In genomic region chr3:123766195-123767019, GRCh38 we compare ENCODE assay signal across 21 cellular contexts.
DNase-seq lines count a peak whose midpoint lies in the region; ATAC-seq, FAIRE-seq and TF ChIP-seq lines count a peak whose summit lies in the region.
"Had no signal": no experiment of that assay in that cellular context is flagged by ENCODE, and none has a peak within 500 bp of the region (broad histone marks: within the 10 kb centered on the region; RNA-seq: fewer than 3 reads in every experiment).

No MANE protein-coding gene starts in this region.

- no peak overlapping the region for H3K9ac ChIP-seq in mesenchymal stem cell (ENCODE audit: low read length)

- H2AFZ ChIP-seq in mesenchymal stem cell (ENCODE audit: low read depth, low read length), result no peak overlapping the region
- H2AFZ ChIP-seq: PC-9 had no signal

- no peak overlapping the region for H3K27ac ChIP-seq in right atrium auricular region
- peak overlapping the region; percentile 3 for H3K27ac ChIP-seq in ectodermal cell (ENCODE audit: insufficient read depth, low read depth, low read length, poor library complexity, severe bottlenecking)
- H3K27ac ChIP-seq in mesenchymal stem cell (ENCODE audit: low read length, poor library complexity, severe bottlenecking), result peak overlapping the region; percentile 17
- H3K27ac ChIP-seq: body of pancreas, PC-9, tibial nerve had no signal

- H3K18ac ChIP-seq in mesenchymal stem cell (ENCODE audit: low read depth in 1 of 2, low read length in 2 of 2), result peak overlapping the region in 1 of 2 experiments; percentile 13

- no peak overlapping the region for H2BK120ac ChIP-seq in mesenchymal stem cell (ENCODE audit: low read depth, low read length)

- no peak overlapping the region for H3K23ac ChIP-seq in mesenchymal stem cell (ENCODE audit: low read length in 2 of 2)

- WGBS in ectodermal cell, 2 experiments, result 90 to 92% methylated on average over 12 to 13 of the region's 13 CpGs
- 87% methylated on average over 12 of the region's 13 CpGs for WGBS in mesenchymal stem cell

- no peak overlapping the region for H2BK5ac ChIP-seq in mesenchymal stem cell (ENCODE audit: low read depth, low read length, poor library complexity, severe bottlenecking)

- TF ChIP-seq CTCF in right atrium auricular region (IDR thresholded peaks at IDR 0.05), result no peak

- peak; percentile 53 for FAIRE-seq in urothelium cell line (lab: Jason Lieb, UNC)
- FAIRE-seq: HTR-8/SVneo had no signal

- no peaks in the 10 kb centered on the region for H3K36me3 Mint-ChIP-seq in activated CD4-positive, alpha-beta T cell treated with anti-CD3 and anti-CD28 coated beads, Interleukin-2, amount 10 ng/mL, durations not matched to agents 24 days and 14 days (ENCODE audit: low read depth)
- H3K36me3 Mint-ChIP-seq: natural killer cell treated with Interleukin-12 subunit alpha and Interleukin-12 subunit beta and Interleukin-15 and Interleukin-18, amount 100 ng/mL, for 72 hours had no signal

- H3K27me3 ChIP-seq in right atrium auricular region, result no peaks in the 10 kb centered on the region
- no peaks in the 10 kb centered on the region for H3K27me3 ChIP-seq in ectodermal cell (ENCODE audit: control insufficient read depth, insufficient read depth, low read length, poor library complexity, severe bottlenecking)
- H3K27me3 ChIP-seq in mesenchymal stem cell (ENCODE audit: control insufficient read depth in 1 of 2, insufficient read depth in 1 of 2, low read length in 2 of 2), result no peaks in the 10 kb centered on the region
- H3K27me3 ChIP-seq: body of pancreas, tibial nerve had no signal

- peak overlapping the region; percentile 80 for H4K91ac ChIP-seq in mesenchymal stem cell (ENCODE audit: low read length)

- H3K4me3 Mint-ChIP-seq in activated CD4-positive, alpha-beta T cell treated with anti-CD3 and anti-CD28 coated beads, Interleukin-2, amount 10 ng/mL, durations not matched to agents 24 days and 14 days, result no peak overlapping the region
- H3K4me3 Mint-ChIP-seq: activated B cell treated with CpG ODN at 0.5 μM for 24 hours; CD4-positive, alpha-beta T cell; natural killer cell treated with Interleukin-12 subunit alpha and Interleukin-12 subunit beta and Interleukin-15 and Interleukin-18, amount 100 ng/mL, for 72 hours had no signal

- peaks cover 2% of the 10 kb centered on the region for H3K4me1 Mint-ChIP-seq in activated CD4-positive, alpha-beta T cell treated with anti-CD3 and anti-CD28 coated beads, Interleukin-2, amount 10 ng/mL, durations not matched to agents 24 days and 14 days
- H3K4me1 Mint-ChIP-seq: activated B cell treated with CpG ODN at 0.5 μM for 24 hours had no signal

- H2BK12ac ChIP-seq in mesenchymal stem cell (ENCODE audit: low read length in 2 of 2), result peak overlapping the region in 1 of 2 experiments; percentile 19

- H3K9me3 Mint-ChIP-seq in activated CD4-positive, alpha-beta T cell treated with anti-CD3 and anti-CD28 coated beads, Interleukin-2, amount 10 ng/mL, durations not matched to agents 24 days and 14 days, result no peaks in the 10 kb centered on the region
- H3K9me3 Mint-ChIP-seq: activated B cell treated with CpG ODN at 0.5 μM for 24 hours; CD4-positive, alpha-beta T cell; natural killer cell treated with Interleukin-12 subunit alpha and Interleukin-12 subunit beta and Interleukin-15 and Interleukin-18, amount 100 ng/mL, for 72 hours had no signal

- H3K14ac ChIP-seq in mesenchymal stem cell (ENCODE audit: low read length in 2 of 2), result peak overlapping the region in 1 of 2 experiments; percentile 87

- H4K8ac ChIP-seq in mesenchymal stem cell (ENCODE audit: low read length), result peak overlapping the region; percentile 33

- ATAC-seq in Right ventricle myocardium inferior, result peak; percentile 44
- ATAC-seq: body of pancreas had no signal

- H2AK5ac ChIP-seq in mesenchymal stem cell (ENCODE audit: low read length, severe bottlenecking), result peak overlapping the region; percentile 5

- peaks cover 12% of the 10 kb centered on the region for H3K27me3 Mint-ChIP-seq in activated CD4-positive, alpha-beta T cell treated with anti-CD3 and anti-CD28 coated beads, Interleukin-2, amount 10 ng/mL, durations not matched to agents 24 days and 14 days

- no peak overlapping the region for H3K4me2 ChIP-seq in mesenchymal stem cell (ENCODE audit: low read length, poor library complexity, severe bottlenecking)
- H3K4me2 ChIP-seq: PC-9 had no signal

- intact Hi-C loops in Right ventricle myocardium inferior (cut with DNase I), result no loop called here
- intact Hi-C loops in activated CD4-positive, alpha-beta T cell treated with anti-CD3 and anti-CD28 coated beads, Interleukin-2, amount 10 ng/mL, durations not matched to agents 24 days and 14 days (cut with micrococcal nuclease), result no loop called here

- H3K27ac Mint-ChIP-seq in activated CD4-positive, alpha-beta T cell treated with anti-CD3 and anti-CD28 coated beads, Interleukin-2, amount 10 ng/mL, durations not matched to agents 24 days and 14 days, result no peak overlapping the region
- H3K27ac Mint-ChIP-seq: activated B cell treated with CpG ODN at 0.5 μM for 24 hours; CD4-positive, alpha-beta T cell; natural killer cell treated with Interleukin-12 subunit alpha and Interleukin-12 subunit beta and Interleukin-15 and Interleukin-18, amount 100 ng/mL, for 72 hours had no signal

- H2BK15ac ChIP-seq in mesenchymal stem cell (ENCODE audit: low read depth, poor library complexity, severe bottlenecking), result peak overlapping the region; percentile 60

- H3K9me3 ChIP-seq in right atrium auricular region, result no peaks in the 10 kb centered on the region
- no peaks in the 10 kb centered on the region for H3K9me3 ChIP-seq in ectodermal cell (ENCODE audit: control insufficient read depth, low read length)
- no peaks in the 10 kb centered on the region for H3K9me3 ChIP-seq in mesenchymal stem cell (ENCODE audit: control insufficient read depth, low read length)
- H3K9me3 ChIP-seq: body of pancreas, tibial nerve had no signal

- H3K4me3 ChIP-seq in right atrium auricular region, result no peak overlapping the region
- no peak overlapping the region for H3K4me3 ChIP-seq in ectodermal cell (ENCODE audit: insufficient read depth, low read depth, low read length)
- no peak overlapping the region for H3K4me3 ChIP-seq in mesenchymal stem cell (ENCODE audit: insufficient read depth in 1 of 2, low read depth in 1 of 2, low read length in 2 of 2)
- H3K4me3 ChIP-seq: body of pancreas, PC-9, tibial nerve had no signal

- no peaks in the 10 kb centered on the region for H3K36me3 ChIP-seq in right atrium auricular region
- no peaks in the 10 kb centered on the region for H3K36me3 ChIP-seq in ectodermal cell (ENCODE audit: control insufficient read depth, insufficient read depth, low read length)
- H3K36me3 ChIP-seq in mesenchymal stem cell (ENCODE audit: control insufficient read depth in 1 of 2, insufficient read depth in 2 of 2, low read depth in 1 of 2, low read length in 2 of 2), result peaks cover 3 to 35% of the 10 kb centered on the region in 2 experiments
- H3K36me3 ChIP-seq: tibial nerve had no signal

- DNase-seq in Right ventricle myocardium inferior (ENCODE audit: missing footprints) (no peak), right atrium auricular region (ENCODE audit: low spot score) (no peak), mesenchymal stem cell (no peak), urothelium cell line (ENCODE audit: low spot score) (no peak), SKM-1 (lab: John Stamatoyannopoulos, UW; ENCODE audit: unreplicated experiment) (no peak)
- no peak for DNase-seq in stimulated activated CD4-positive, alpha-beta T cell treated with anti-CD3 and anti-CD28 coated beads, Interleukin-2, amount 100 ng/mL, for 24 hours
- no peak for DNase-seq in activated CD4-positive, alpha-beta T cell treated with anti-CD3 and anti-CD28 coated beads, Interleukin-2, amount 10 ng/mL, durations not matched to agents 24 days and 14 days
- DNase-seq: 8988T; activated B cell treated with CpG ODN at 0.5 μM for 24 hours; activated effector memory CD4-positive, alpha-beta T cell treated with anti-CD3 and anti-CD28 coated beads, Interleukin-2, amount 50 U/mL, for 16 hours; body of pancreas; CD4-positive, alpha-beta T cell; DMS79; NCI-H2029 treated with DMSO at 0.1 percent for 48 hours; NCI-H526; PC-9; stimulated activated CD4-positive, alpha-beta T cell treated with anti-CD3 and anti-CD28 coated beads, Interleukin-1b, Interleukin-23, amount 100 ng/mL, for 48 hours had no signal

- peak overlapping the region; percentile 39 to 42 for H3K4ac ChIP-seq in mesenchymal stem cell (ENCODE audit: low read depth in 1 of 2, low read length in 2 of 2)

- H3K4me1 ChIP-seq in right atrium auricular region, result no peaks in the 10 kb centered on the region
- H3K4me1 ChIP-seq in ectodermal cell (ENCODE audit: control insufficient read depth, insufficient read depth, low read length), result peaks cover 19% of the 10 kb centered on the region
- H3K4me1 ChIP-seq in mesenchymal stem cell (ENCODE audit: control insufficient read depth, insufficient read depth, low read depth, low read length), result peaks cover 15% of the 10 kb centered on the region
- H3K4me1 ChIP-seq: body of pancreas had no signal

- peaks cover 29% of the 10 kb centered on the region for H3K79me1 ChIP-seq in mesenchymal stem cell (replicated peaks; ENCODE audit: low read length, poor library complexity, severe bottlenecking)

Comparison
In these comparisons a context has a peak if more than half of its experiments do, and no peak if none do; other contexts are left out.
1. H3K27ac ChIP-seq: peak in ectodermal cell (single experiment) and mesenchymal stem cell (single experiment); none in right atrium auricular region (0 of 2).